19 cellular contexts compared by ENCODE assay signal in the genomic region with DNA sequence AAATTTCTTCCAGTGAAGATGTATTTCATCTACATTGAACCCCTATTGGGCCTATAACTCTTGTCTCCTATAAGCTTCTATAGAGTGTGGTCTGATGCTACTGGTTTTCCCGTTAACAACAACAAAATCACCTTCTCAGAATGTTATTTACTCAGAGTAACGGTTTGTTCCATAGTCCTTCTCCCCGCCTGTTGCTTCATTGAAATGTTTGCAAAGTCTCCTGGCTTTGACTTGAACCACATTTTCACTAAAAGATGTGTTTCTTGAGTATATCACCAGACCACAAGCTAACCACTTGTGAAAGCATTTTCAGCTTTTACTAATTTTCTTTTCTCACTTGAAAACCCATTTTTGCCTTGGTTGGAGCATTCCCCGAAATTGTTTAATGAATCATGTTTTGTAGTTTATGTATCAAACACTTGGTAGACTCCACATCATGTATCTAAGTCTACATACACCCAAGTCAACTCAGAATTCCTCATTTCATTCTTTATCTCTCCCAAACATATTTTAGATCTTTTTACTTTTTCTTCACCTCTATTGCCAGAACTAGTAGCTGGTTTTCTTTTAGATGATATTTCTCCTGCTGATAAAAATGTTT.
DNase-seq lines count a peak whose midpoint lies in the region; ATAC-seq lines count a peak whose summit lies in the region.
"Had no signal": no experiment of that assay in that cellular context is flagged by ENCODE, and none has a peak within 500 bp of the region (broad histone marks: within the 10 kb centered on the region; RNA-seq: fewer than 3 reads in every experiment).

No MANE protein-coding gene starts in this region.

- peak overlapping the region; percentile 70 for H3K4me3 Mint-ChIP-seq in T-helper 2 cell treated with Interferon-gamma antibody and Interleukin-4, amounts not matched to agents 5 μg/mL and 100 μg/mL, for 36 hours

- no peaks in the 10 kb centered on the region for H3K27me3 Mint-ChIP-seq in T-helper 2 cell treated with Interferon-gamma antibody and Interleukin-4, amounts not matched to agents 5 μg/mL and 100 μg/mL, for 36 hours (ENCODE audit: low read depth)

- peaks cover 67% of the 10 kb centered on the region for H3K4me1 Mint-ChIP-seq in T-helper 2 cell treated with Interferon-gamma antibody and Interleukin-4, amounts not matched to agents 5 μg/mL and 100 μg/mL, for 36 hours (ENCODE audit: low read depth)

- H3K27ac Mint-ChIP-seq in T-helper 2 cell treated with Interferon-gamma antibody and Interleukin-4, amounts not matched to agents 5 μg/mL and 100 μg/mL, for 36 hours: peak overlapping the region; percentile 86

- ATAC-seq in GM19023 (IDR thresholded peaks at IDR 0.05; ENCODE audit: unreplicated experiment) (no peak), GM19351 (IDR thresholded peaks at IDR 0.05; ENCODE audit: unreplicated experiment) (no peak)
- ATAC-seq: foreskin keratinocyte, pancreas, sciatic nerve had no signal

- peaks cover 13% of the 10 kb centered on the region for H3K9me3 Mint-ChIP-seq in T-helper 2 cell treated with Interferon-gamma antibody and Interleukin-4, amounts not matched to agents 5 μg/mL and 100 μg/mL, for 36 hours

- H3K36me3 Mint-ChIP-seq in T-helper 2 cell treated with Interferon-gamma antibody and Interleukin-4, amounts not matched to agents 5 μg/mL and 100 μg/mL, for 36 hours (ENCODE audit: low read depth): peaks cover 16% of the 10 kb centered on the region

- DNase-seq in NK-92 treated with Interleukin-12 subunit alpha and Interleukin-12 subunit beta, amount 100 ng/mL, for 24 hours (lab: John Stamatoyannopoulos, UW): peak; percentile 19
- DNase-seq in NK-92 (lab: John Stamatoyannopoulos, UW; ENCODE audit: unreplicated experiment) (no peak), CD1c-positive myeloid dendritic cell (ENCODE audit: extremely low spot score) (peak; percentile 10), A172 (ENCODE audit: low spot score) (no peak)
- DNase-seq in T-helper 2 cell treated with Interferon-gamma antibody and Interleukin-4, amounts not matched to agents 5 μg/mL and 100 μg/mL, for 36 hours (ENCODE audit: low spot score): peak; percentile 66
- DNase-seq in central memory CD4-positive, alpha-beta T cell: peak; percentile 35
- DNase-seq: BE2C, dermis blood vessel endothelial cell, foreskin keratinocyte, Kasumi-1, NCI-H1105, NCI-H2081, NCI-H524 treated with DMSO at 0.1 percent for 48 hours, pancreas, stomach, upper lobe of left lung had no signal

Comparison
In these comparisons a context has a peak if more than half of its experiments do, and no peak if none do; other contexts are left out.
1. DNase-seq: peak in NK-92 treated with Interleukin-12 subunit alpha and Interleukin-12 subunit beta, amount 100 ng/mL, for 24 hours (single experiment), CD1c-positive myeloid dendritic cell (single experiment), T-helper 2 cell treated with Interferon-gamma antibody and Interleukin-4, amounts not matched to agents 5 μg/mL and 100 μg/mL, for 36 hours (single experiment) and central memory CD4-positive, alpha-beta T cell (single experiment); none in NK-92 (single experiment) and A172 (single experiment).